15 cellular contexts compared by ENCODE assay signal in genomic region chr10:47269294-47269693, GRCh38.
DNase-seq lines count a peak whose midpoint lies in the region; TF ChIP-seq lines count a peak whose summit lies in the region.
"Had no signal": no experiment of that assay in that cellular context is flagged by ENCODE, and none has a peak within 500 bp of the region (broad histone marks: within the 10 kb centered on the region; RNA-seq: fewer than 3 reads in every experiment).

No MANE protein-coding gene starts in this region.

- POLR2A ChIA-PET in HEK293 (lab: Yijun Ruan, JAX), result no interaction called here

- peaks cover 4% of the 10 kb centered on the region for H3K27me3 Mint-ChIP-seq in activated naive CD4-positive, alpha-beta T cell treated with anti-CD3 and anti-CD28 coated beads, Interleukin-2, amount 10 ng/mL, durations not matched to agents 7 days and 5 days

- peaks cover 32% of the 10 kb centered on the region for H3K4me1 Mint-ChIP-seq in activated naive CD4-positive, alpha-beta T cell treated with anti-CD3 and anti-CD28 coated beads, Interleukin-2, amount 10 ng/mL, durations not matched to agents 7 days and 5 days

- no peaks in the 10 kb centered on the region for H3K4me1 ChIP-seq in HEK293 (ENCODE audit: control insufficient read depth, insufficient read depth, low read length)
- H3K4me1 ChIP-seq: foreskin keratinocyte had no signal

- H3K4me3 ChIP-seq in HEK293 (ENCODE audit: low read depth, low read length) (no peak overlapping the region), WI38 (ENCODE audit: low read depth, low read length) (no peak overlapping the region)

- H3K9me3 Mint-ChIP-seq in activated naive CD4-positive, alpha-beta T cell treated with anti-CD3 and anti-CD28 coated beads, Interleukin-2, amount 10 ng/mL, durations not matched to agents 7 days and 5 days, result peaks cover 18% of the 10 kb centered on the region

- DNase-seq in NOMO-1 treated with DMSO at 0.1 percent for 48 hours (lab: John Stamatoyannopoulos, UW; ENCODE audit: unreplicated experiment), result peak; percentile 34
- DNase-seq in NOMO-1 treated with dmso at 0.1 percent for 144 hours (lab: John Stamatoyannopoulos, UW; ENCODE audit: unreplicated experiment), result no peak
- peak; percentile 6 for DNase-seq in medulla oblongata (ENCODE audit: extremely low spot score)
- DNase-seq in GM13977 (ENCODE audit: low spot score), result no peak
- no peak for DNase-seq in NCI-H345 (lab: John Stamatoyannopoulos, UW)
- DNase-seq in activated naive CD4-positive, alpha-beta T cell treated with anti-CD3 and anti-CD28 coated beads, Interleukin-2, amount 10 ng/mL, durations not matched to agents 7 days and 5 days, result no peak
- DNase-seq: amniotic stem cell; DMS 273 treated with DMSO at 0.1 percent for 48 hours; foreskin keratinocyte; MV-4-11; NCI-H226; stimulated activated CD4-positive, alpha-beta T cell treated with anti-CD3 and anti-CD28 coated beads, Interleukin-1b, Interleukin-23, amount 100 ng/mL, for 48 hours had no signal

- no peak overlapping the region for H3K4me3 Mint-ChIP-seq in activated naive CD4-positive, alpha-beta T cell treated with anti-CD3 and anti-CD28 coated beads, Interleukin-2, amount 10 ng/mL, durations not matched to agents 7 days and 5 days

- H3K27ac ChIP-seq in HEK293 (ENCODE audit: extremely low read depth, low read depth, low read length), result no peak overlapping the region
- H3K27ac ChIP-seq: foreskin keratinocyte, HL-60 had no signal

- in situ Hi-C loops in GM13977 (cut with MboI; ENCODE audit: low pct_unique_long_range_greater_than_20kb, low sequenced_read_pairs, unreplicated experiment), result no loop called here

- no peaks in the 10 kb centered on the region for H3K36me3 ChIP-seq in HEK293 (ENCODE audit: control insufficient read depth in 2 of 2, insufficient read depth in 1 of 2, low read length in 2 of 2)

- H3K9me3 ChIP-seq in HEK293 (ENCODE audit: control insufficient read depth, insufficient read depth, low read depth, low read length), result no peaks in the 10 kb centered on the region; the same call in 1 of the 2 replicates

- H3K36me3 Mint-ChIP-seq in activated naive CD4-positive, alpha-beta T cell treated with anti-CD3 and anti-CD28 coated beads, Interleukin-2, amount 10 ng/mL, durations not matched to agents 7 days and 5 days, result peaks cover 2% of the 10 kb centered on the region

- CTCF ChIA-PET in HEK293 (lab: Yijun Ruan, JAX), result interaction anchor here (2.0 kb wide), 1 partner anchor 221 kb away, joined by 5 read pairs; no protein-coding TSS in a partner anchor
- CTCF ChIA-PET in activated naive CD4-positive, alpha-beta T cell treated with anti-CD3 and anti-CD28 coated beads, Interleukin-2, amount 10 ng/mL, durations not matched to agents 7 days and 5 days (lab: Charles Lee), result no interaction called here

- TF ChIP-seq CTCF in HEK293 (tag by site-specific recombination; IDR thresholded peaks at IDR 0.05) (0 out of 2 replicates have a peak, but pooled peaks have one; percentile 14), WI38 (IDR thresholded peaks at IDR 0.05; ENCODE audit: low read depth, low read length) (0 out of 2 replicates have a peak, but pooled peaks have one; percentile 8), GM13977 (IDR thresholded peaks at IDR 0.05; ENCODE audit: extremely low read depth, insufficient read depth, missing control alignments) (no peak)

- no peak overlapping the region for H3K27ac Mint-ChIP-seq in activated naive CD4-positive, alpha-beta T cell treated with anti-CD3 and anti-CD28 coated beads, Interleukin-2, amount 10 ng/mL, durations not matched to agents 7 days and 5 days

TF ChIP-seq in HEK293, 187 proteins besides CTCF, POLR2A, EP300 and RAD21:
- TF ChIP-seq PRDM1 (tag by site-specific recombination; IDR thresholded peaks at IDR 0.05) (no peak), ZBTB49 (tag by site-specific recombination; IDR thresholded peaks at IDR 0.05; ENCODE audit: low read depth) (no peak), OSR2 (tag by site-specific recombination; IDR thresholded peaks at IDR 0.05) (no peak), ZNF530 (tag by site-specific recombination; IDR thresholded peaks at IDR 0.05; ENCODE audit: low read depth) (no peak), ZBTB21 (tag by site-specific recombination; IDR thresholded peaks at IDR 0.05) (no peak), ZNF610 (tag by site-specific recombination; IDR thresholded peaks at IDR 0.05; ENCODE audit: borderline replicate concordance) (no peak), KLF10 (tag by site-specific recombination; IDR thresholded peaks at IDR 0.05) (no peak), ZIC2 (tag by site-specific recombination; IDR thresholded peaks at IDR 0.05) (no peak), ZNF133 (tag by site-specific recombination; IDR thresholded peaks at IDR 0.05) (no peak), ZNF37A (tag by site-specific recombination; IDR thresholded peaks at IDR 0.05) (no peak), ZNF791 (tag by site-specific recombination; IDR thresholded peaks at IDR 0.05) (no peak), HIC1 (tag by site-specific recombination; IDR thresholded peaks at IDR 0.05) (no peak), ZNF202 (tag by site-specific recombination; IDR thresholded peaks at IDR 0.05; ENCODE audit: borderline replicate concordance) (no peak), ZNF114 (tag by site-specific recombination; IDR thresholded peaks at IDR 0.05) (no peak)

Comparison
In these comparisons a context has a peak if more than half of its experiments do, and no peak if none do; other contexts are left out.
1. DNase-seq: peak in NOMO-1 treated with DMSO at 0.1 percent for 48 hours (single experiment) and medulla oblongata (single experiment); none in NOMO-1 treated with dmso at 0.1 percent for 144 hours (single experiment), GM13977 (single experiment), NCI-H345 (single experiment) and activated naive CD4-positive, alpha-beta T cell treated with anti-CD3 and anti-CD28 coated beads, Interleukin-2, amount 10 ng/mL, durations not matched to agents 7 days and 5 days (single experiment).